1 cellular context compared by ENCODE assay signal in genomic region chr16:30470632-30471007, GRCh38.
TF ChIP-seq lines count a peak whose summit lies in the region.

No MANE protein-coding gene starts in this region.

TF ChIP-seq in GM12878, 131 proteins besides CTCF, POLR2A, EP300 and RAD21:
- TF ChIP-seq SIX5 (IDR thresholded peaks at IDR 0.05; ENCODE audit: low read depth, low read length, severe bottlenecking): no peak
- TF ChIP-seq SUZ12 (IDR thresholded peaks at IDR 0.05; ENCODE audit: unreplicated experiment): no peak
- no peak for TF ChIP-seq BCLAF1 (IDR thresholded peaks at IDR 0.05)
- TF ChIP-seq SPI1 (IDR thresholded peaks at IDR 0.05; ENCODE audit: borderline replicate concordance, insufficient read depth, low read depth, low read length): no peak
- TF ChIP-seq ZZZ3 (IDR thresholded peaks at IDR 0.05; ENCODE audit: control insufficient read depth, insufficient read length, low read depth): no peak
- no peak for TF ChIP-seq ZBTB11 (CRISPR knock-in tag; IDR thresholded peaks at IDR 0.05)
- TF ChIP-seq ZNF592 (IDR thresholded peaks at IDR 0.05): no peak
- no peak for TF ChIP-seq GATAD2B (conservative IDR thresholded peaks at IDR 0.05; ENCODE audit: low read depth)
- TF ChIP-seq PRDM15 (CRISPR knock-in tag; IDR thresholded peaks at IDR 0.05): no peak
- no peak for TF ChIP-seq SREBF2 (IDR thresholded peaks at IDR 0.05; ENCODE audit: low read length)
- TF ChIP-seq TBL1XR1 (IDR thresholded peaks at IDR 0.05; ENCODE audit: low read depth, low read length): no peak
- TF ChIP-seq BHLHE40 (IDR thresholded peaks at IDR 0.05; ENCODE audit: borderline replicate concordance in 1 of 2, low read depth in 2 of 2, low read length in 1 of 2): no peak
- TF ChIP-seq BRCA1 (IDR thresholded peaks at IDR 0.05; ENCODE audit: low read depth, low read length): no peak
- no peak for TF ChIP-seq CUX1 (IDR thresholded peaks at IDR 0.05; ENCODE audit: insufficient replicate concordance, low read depth, low read length)
- no peak for TF ChIP-seq DPF2 (IDR thresholded peaks at IDR 0.05)
- TF ChIP-seq TCF7 (IDR thresholded peaks at IDR 0.05; ENCODE audit: borderline replicate concordance): no peak
- no peak for TF ChIP-seq CEBPB (IDR thresholded peaks at IDR 0.05; ENCODE audit: borderline replicate concordance in 1 of 2, low read depth in 2 of 2, low read length in 2 of 2)
- TF ChIP-seq ZNF274 (IDR thresholded peaks at IDR 0.05; ENCODE audit: insufficient read depth, insufficient read length): no peak
- TF ChIP-seq STAT1 (conservative IDR thresholded peaks at IDR 0.05): no peak
- TF ChIP-seq CREB1 (IDR thresholded peaks at IDR 0.05; ENCODE audit: low read depth): no peak
